Comparison of ENCODE assay signal across 23 cellular contexts in genomic region chr14:85702937-85703336, GRCh38.
DNase-seq lines count a peak whose midpoint lies in the region; ATAC-seq, FAIRE-seq and TF ChIP-seq lines count a peak whose summit lies in the region.
"Had no signal": no experiment of that assay in that cellular context is flagged by ENCODE, and none has a peak within 500 bp of the region (broad histone marks: within the 10 kb centered on the region; RNA-seq: fewer than 3 reads in every experiment).

No MANE protein-coding gene starts in this region.

- no peaks in the 10 kb centered on the region for H4K20me1 ChIP-seq in HepG2 (ENCODE audit: insufficient read depth, low read length)

- no peak overlapping the region for H3K9ac ChIP-seq in HepG2 (ENCODE audit: insufficient read depth, low read depth, low read length)
- H3K9ac ChIP-seq: neural progenitor cell had no signal

- 0% methylated on average over 2 of the region's 2 CpGs for WGBS in HepG2 (ENCODE audit: low lambda C conversion rate)
- 60% methylated on average over 2 of the region's 2 CpGs for WGBS in right lobe of liver (ENCODE audit: insufficient coverage, low coverage, low lambda C conversion rate, missing lambda C conversion rate)

- in situ Hi-C loops in HepG2 (cut with HindIII; ENCODE audit: extremely low pct_ligation_motif_present, low pct_unique_long_range_greater_than_20kb): no loop called here

- H3K36me3 ChIP-seq in HepG2 (replicated peaks in 1 of 2; ENCODE audit: control insufficient read depth in 1 of 2, insufficient read depth in 2 of 2, low read length in 2 of 2) (no peaks in the 10 kb centered on the region), right lobe of liver (no peaks in the 10 kb centered on the region)
- H3K36me3 ChIP-seq: heart right ventricle, neural progenitor cell had no signal

- no peaks in the 10 kb centered on the region for H3K79me2 ChIP-seq in HepG2 (ENCODE audit: insufficient read depth, low read length)

- no peaks in the 10 kb centered on the region for H3K36me3 Mint-ChIP-seq in activated CD8-positive, alpha-beta memory T cell treated with anti-CD3 and anti-CD28 coated beads, Interleukin-2, amount 10 ng/mL, durations not matched to agents 7 days and 5 days
- no peaks in the 10 kb centered on the region for H3K36me3 Mint-ChIP-seq in activated CD4-positive, alpha-beta memory T cell treated with anti-CD3 and anti-CD28 coated beads for 36 hours
- H3K36me3 Mint-ChIP-seq: CD14-positive monocyte, memory B cell, neural progenitor cell had no signal

- H3K27me3 ChIP-seq in HepG2 (ENCODE audit: control insufficient read depth in 1 of 2, insufficient read depth in 2 of 2, low read length in 2 of 2) (no peaks in the 10 kb centered on the region), right lobe of liver (no peaks in the 10 kb centered on the region)
- H3K27me3 ChIP-seq: heart right ventricle, neural progenitor cell had no signal

- no TSS peak for BruUV-seq in HepG2 (replicated peaks; lab: Mats Ljungman, UMichigan)

- no peaks in the 10 kb centered on the region for H3K4me1 ChIP-seq in HepG2 (ENCODE audit: insufficient read depth, low read length)
- no peaks in the 10 kb centered on the region for H3K4me1 ChIP-seq in right lobe of liver
- H3K4me1 ChIP-seq: heart right ventricle, neural progenitor cell had no signal

- CTCF ChIA-PET in HepG2 (lab: Yijun Ruan, JAX; ENCODE audit: low intra/inter-chr PET ratio, low total read pairs): no interaction called here
- CTCF ChIA-PET in activated CD8-positive, alpha-beta memory T cell treated with anti-CD3 and anti-CD28 coated beads, Interleukin-2, amount 10 ng/mL, durations not matched to agents 7 days and 5 days (lab: Charles Lee): no interaction called here
- CTCF ChIA-PET in activated CD4-positive, alpha-beta memory T cell treated with anti-CD3 and anti-CD28 coated beads for 36 hours (lab: Charles Lee): no interaction called here

- H3K27ac Mint-ChIP-seq in activated CD8-positive, alpha-beta memory T cell treated with anti-CD3 and anti-CD28 coated beads, Interleukin-2, amount 10 ng/mL, durations not matched to agents 7 days and 5 days: no peak overlapping the region
- no peak overlapping the region for H3K27ac Mint-ChIP-seq in activated CD4-positive, alpha-beta memory T cell treated with anti-CD3 and anti-CD28 coated beads for 36 hours
- H3K27ac Mint-ChIP-seq: CD14-positive monocyte, memory B cell, neural progenitor cell had no signal

- ATAC-seq in HepG2 (no peak), right lobe of liver (no peak)
- ATAC-seq in activated CD8-positive, alpha-beta memory T cell treated with anti-CD3 and anti-CD28 coated beads, Interleukin-2, amount 10 ng/mL, durations not matched to agents 7 days and 5 days: no peak

- FAIRE-seq in HepG2 (lab: Jason Lieb, UNC): no peak
- FAIRE-seq: keratinocyte had no signal

- H3K4me2 ChIP-seq in HepG2 (ENCODE audit: low read depth, low read length): no peak overlapping the region
- H3K4me2 ChIP-seq: neural progenitor cell had no signal

- TF ChIP-seq CTCF in HepG2 (CRISPR knock-in tag; IDR thresholded peaks at IDR 0.05): no peak
- no peak for TF ChIP-seq CTCF in right lobe of liver (IDR thresholded peaks at IDR 0.05)

- peaks cover 3% of the 10 kb centered on the region for H3K9me3 Mint-ChIP-seq in activated CD8-positive, alpha-beta memory T cell treated with anti-CD3 and anti-CD28 coated beads, Interleukin-2, amount 10 ng/mL, durations not matched to agents 7 days and 5 days (ENCODE audit: low read depth)
- H3K9me3 Mint-ChIP-seq in activated CD4-positive, alpha-beta memory T cell treated with anti-CD3 and anti-CD28 coated beads for 36 hours: peaks cover 9% of the 10 kb centered on the region
- H3K9me3 Mint-ChIP-seq: neural progenitor cell had no signal

- H3K4me3 ChIP-seq in HepG2 (replicated peaks in 1 of 3; ENCODE audit: insufficient read depth in 1 of 3, low read depth in 2 of 3, low read length in 3 of 3): no peak overlapping the region
- H3K4me3 ChIP-seq in right lobe of liver: no peak overlapping the region
- H3K4me3 ChIP-seq: heart right ventricle, neural progenitor cell had no signal

- H2AFZ ChIP-seq in HepG2 (ENCODE audit: low read length): no peak overlapping the region

- H3K27me3 Mint-ChIP-seq in activated CD8-positive, alpha-beta memory T cell treated with anti-CD3 and anti-CD28 coated beads, Interleukin-2, amount 10 ng/mL, durations not matched to agents 7 days and 5 days: no peaks in the 10 kb centered on the region
- H3K27me3 Mint-ChIP-seq in activated CD4-positive, alpha-beta memory T cell treated with anti-CD3 and anti-CD28 coated beads for 36 hours: no peaks in the 10 kb centered on the region
- H3K27me3 Mint-ChIP-seq: memory B cell had no signal

- H3K27ac ChIP-seq in HepG2 (ENCODE audit: extremely low read length, insufficient read depth, low read length) (no peak overlapping the region), right lobe of liver (no peak overlapping the region)
- H3K27ac ChIP-seq: epithelial cell of prostate, heart right ventricle, neural progenitor cell had no signal

- H3K4me3 Mint-ChIP-seq in activated CD8-positive, alpha-beta memory T cell treated with anti-CD3 and anti-CD28 coated beads, Interleukin-2, amount 10 ng/mL, durations not matched to agents 7 days and 5 days: no peak overlapping the region
- no peak overlapping the region for H3K4me3 Mint-ChIP-seq in activated CD4-positive, alpha-beta memory T cell treated with anti-CD3 and anti-CD28 coated beads for 36 hours
- H3K4me3 Mint-ChIP-seq: CD14-positive monocyte, memory B cell, neural progenitor cell had no signal

- no peak for TF ChIP-seq RAD21 in HepG2 (CRISPR knock-in tag; IDR thresholded peaks at IDR 0.05)

- DNase-seq in HepG2 (ENCODE audit: low spot score): no peak
- no peak for DNase-seq in right lobe of liver
- peak; percentile 74 for DNase-seq in dedifferentiated amniotic fluid mesenchymal stem cell (ENCODE audit: extremely low spot score)
- peak; percentile 53 for DNase-seq in iris pigment epithelial cell (ENCODE audit: low read depth)
- peak; percentile 67 for DNase-seq in stromal cell of bone marrow (ENCODE audit: low read depth)
- no peak for DNase-seq in activated CD8-positive, alpha-beta memory T cell treated with anti-CD3 and anti-CD28 coated beads, Interleukin-2, amount 10 ng/mL, durations not matched to agents 7 days and 5 days
- DNase-seq in NCI-H146 treated with DMSO at 0.1 percent for 48 hours (lab: John Stamatoyannopoulos, UW; ENCODE audit: unreplicated experiment): no peak
- no peak for DNase-seq in activated CD4-positive, alpha-beta memory T cell treated with anti-CD3 and anti-CD28 coated beads for 36 hours
- DNase-seq: 8988T; activated CD4-positive, alpha-beta T cell treated with anti-CD3 and anti-CD28 coated beads for 4 hours; activated CD8-positive, alpha-beta memory T cell treated with anti-CD3 and anti-CD28 coated beads, Interleukin-2, amount 50 U/mL, for 48 hours; activated gamma-delta T cell; amniotic stem cell; heart right ventricle; NCI-H2081; stimulated activated naive CD4-positive, alpha-beta T cell treated with Interleukin-2 at 50 U/mL for 16 hours; SW 1271; trophoblast cell had no signal

- H3K9me3 ChIP-seq in HepG2 (ENCODE audit: low read length) (peaks cover 86% of the 10 kb centered on the region), right lobe of liver (no peaks in the 10 kb centered on the region)
- H3K9me3 ChIP-seq: heart right ventricle had no signal

- TF ChIP-seq EP300 in HepG2 (IDR thresholded peaks at IDR 0.05; ENCODE audit: low read depth in 2 of 2, low read length in 2 of 2) (no peak), HepG2 (CRISPR knock-in tag; IDR thresholded peaks at IDR 0.05; ENCODE audit: borderline replicate concordance) (no peak)

- intact Hi-C loops in HepG2 (cut with micrococcal nuclease; ENCODE audit: unreplicated experiment): no loop called here
- intact Hi-C loops in right lobe of liver (cut with DNase I): no loop called here
- intact Hi-C loops in activated CD4-positive, alpha-beta memory T cell treated with anti-CD3 and anti-CD28 coated beads for 36 hours (cut with micrococcal nuclease): no loop called here

- POLR2A ChIA-PET in HepG2 (lab: Yijun Ruan, JAX): no interaction called here
- POLR2A ChIA-PET in activated CD4-positive, alpha-beta memory T cell treated with anti-CD3 and anti-CD28 coated beads for 36 hours (lab: Charles Lee): no interaction called here

- no peaks in the 10 kb centered on the region for H3K4me1 Mint-ChIP-seq in activated CD8-positive, alpha-beta memory T cell treated with anti-CD3 and anti-CD28 coated beads, Interleukin-2, amount 10 ng/mL, durations not matched to agents 7 days and 5 days
- no peaks in the 10 kb centered on the region for H3K4me1 Mint-ChIP-seq in activated CD4-positive, alpha-beta memory T cell treated with anti-CD3 and anti-CD28 coated beads for 36 hours (ENCODE audit: low read depth)
- H3K4me1 Mint-ChIP-seq: CD14-positive monocyte, memory B cell had no signal

- TF ChIP-seq POLR2A in HepG2 (IDR thresholded peaks at IDR 0.05; ENCODE audit: insufficient read depth in 1 of 2, low read depth in 2 of 2, low read length in 2 of 2) (no peak), right lobe of liver (IDR thresholded peaks at IDR 0.05) (no peak)

TF ChIP-seq in HepG2, 621 proteins besides CTCF, POLR2A, EP300 and RAD21:
- peak; percentile 87 to 95 for TF ChIP-seq MAFK (conservative IDR thresholded peaks at IDR 0.05 in 1 of 2, IDR thresholded peaks at IDR 0.05 in 1 of 2; ENCODE audit: low read length in 2 of 2)
- peak; percentile 93 for TF ChIP-seq MAFF (IDR thresholded peaks at IDR 0.05; ENCODE audit: low read depth, low read length)
- TF ChIP-seq PTBP1 (IDR thresholded peaks at IDR 0.05; ENCODE audit: low read depth, low read length, poor library complexity, severe bottlenecking): no peak

Comparison
In these comparisons a context has a peak if more than half of its experiments do, and no peak if none do; other contexts are left out.
1. DNase-seq: peak in dedifferentiated amniotic fluid mesenchymal stem cell (single experiment), iris pigment epithelial cell (single experiment) and stromal cell of bone marrow (single experiment); none in HepG2 (single experiment), right lobe of liver (0 of 3), activated CD8-positive, alpha-beta memory T cell treated with anti-CD3 and anti-CD28 coated beads, Interleukin-2, amount 10 ng/mL, durations not matched to agents 7 days and 5 days (single experiment), NCI-H146 treated with DMSO at 0.1 percent for 48 hours (single experiment) and activated CD4-positive, alpha-beta memory T cell treated with anti-CD3 and anti-CD28 coated beads for 36 hours (single experiment).